In the genomic region with DNA sequence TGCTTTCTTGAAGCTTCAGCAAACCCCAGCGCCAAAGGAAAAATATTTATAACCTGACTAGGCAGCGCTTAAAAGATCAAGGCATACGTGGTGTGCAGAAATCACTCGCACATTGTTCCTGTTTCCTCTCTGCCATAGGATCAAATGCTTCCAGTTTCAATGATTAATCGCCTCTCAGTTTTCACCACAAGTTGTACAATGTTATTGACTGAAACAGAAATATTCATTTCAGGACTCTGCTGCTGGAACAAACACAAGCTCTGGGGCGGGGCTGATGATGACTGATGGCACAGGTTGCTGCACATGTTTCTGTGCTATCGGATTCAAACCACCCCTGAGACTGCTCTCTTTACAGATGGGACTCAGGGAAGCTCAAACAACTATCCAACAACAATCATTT, we compare ENCODE assay signal across 8 cellular contexts.
DNase-seq lines count a peak whose midpoint lies in the region; ATAC-seq and TF ChIP-seq lines count a peak whose summit lies in the region.

No MANE protein-coding gene starts in this region.

- intact Hi-C loops in mucosa of descending colon (cut with DNase I, micrococcal nuclease) = no loop called here

- 4 to 40% methylated on average over 6 to 7 of the region's 7 CpGs for WGBS in gastroesophageal sphincter (ENCODE audit: low coverage in 1 of 2), 2 donors

- peaks cover 22% of the 10 kb centered on the region for H3K4me1 Mint-ChIP-seq in activated CD8-positive, alpha-beta memory T cell treated with anti-CD3 and anti-CD28 coated beads, Interleukin-2, amount 10 ng/mL, durations not matched to agents 7 days and 5 days

- peaks cover 69% of the 10 kb centered on the region for H3K27me3 Mint-ChIP-seq in activated CD8-positive, alpha-beta memory T cell treated with anti-CD3 and anti-CD28 coated beads, Interleukin-2, amount 10 ng/mL, durations not matched to agents 7 days and 5 days

- H3K27ac Mint-ChIP-seq in activated CD8-positive, alpha-beta memory T cell treated with anti-CD3 and anti-CD28 coated beads, Interleukin-2, amount 10 ng/mL, durations not matched to agents 7 days and 5 days = no peak overlapping the region

- no peak overlapping the region for H3K27ac ChIP-seq in gastroesophageal sphincter

- TF ChIP-seq EP300 in gastroesophageal sphincter (IDR thresholded peaks at IDR 0.05) = no peak

- H3K27me3 ChIP-seq in gastroesophageal sphincter = peaks cover 73% of the 10 kb centered on the region

- no peak for TF ChIP-seq POLR2A in gastroesophageal sphincter (IDR thresholded peaks at IDR 0.05)

- CTCF ChIA-PET in activated CD8-positive, alpha-beta memory T cell treated with anti-CD3 and anti-CD28 coated beads, Interleukin-2, amount 10 ng/mL, durations not matched to agents 7 days and 5 days (lab: Charles Lee) = interaction anchor here (1.0 to 1.4 kb wide), 2 partner anchors 25 to 138 kb away, joined by 3 to 4 read pairs; no protein-coding TSS in a partner anchor

- H3K9me3 ChIP-seq in gastroesophageal sphincter (peaks cover 0 to 10% (median 0%) of the 10 kb centered on the region in 3 donors), mucosa of descending colon (no peaks in the 10 kb centered on the region)

- no peak for TF ChIP-seq CTCF in gastroesophageal sphincter (IDR thresholded peaks at IDR 0.05)
- TF ChIP-seq CTCF in mucosa of descending colon (IDR thresholded peaks at IDR 0.05) = no peak

- no peaks in the 10 kb centered on the region for H3K36me3 Mint-ChIP-seq in activated CD8-positive, alpha-beta memory T cell treated with anti-CD3 and anti-CD28 coated beads, Interleukin-2, amount 10 ng/mL, durations not matched to agents 7 days and 5 days

- H3K4me3 Mint-ChIP-seq in activated CD8-positive, alpha-beta memory T cell treated with anti-CD3 and anti-CD28 coated beads, Interleukin-2, amount 10 ng/mL, durations not matched to agents 7 days and 5 days = peak overlapping the region; percentile 11

- no peaks in the 10 kb centered on the region for H3K36me3 ChIP-seq in gastroesophageal sphincter
- H3K36me3 ChIP-seq in mucosa of descending colon (ENCODE audit: low read depth) = no peaks in the 10 kb centered on the region

- ATAC-seq in GM19438 (IDR thresholded peaks at IDR 0.05; ENCODE audit: low read depth, unreplicated experiment) (peak; percentile 93), HG03060 (IDR thresholded peaks at IDR 0.05; ENCODE audit: low read depth, unreplicated experiment) (peak; percentile 82), gastroesophageal sphincter (no peak), mucosa of descending colon (no peak)
- peak; percentile 91 for ATAC-seq in activated CD8-positive, alpha-beta memory T cell treated with anti-CD3 and anti-CD28 coated beads, Interleukin-2, amount 10 ng/mL, durations not matched to agents 7 days and 5 days

- H3K4me3 ChIP-seq in gastroesophageal sphincter (no peak overlapping the region), mucosa of descending colon (no peak overlapping the region)

- H3K9me3 Mint-ChIP-seq in activated CD8-positive, alpha-beta memory T cell treated with anti-CD3 and anti-CD28 coated beads, Interleukin-2, amount 10 ng/mL, durations not matched to agents 7 days and 5 days (ENCODE audit: low read depth) = peaks cover 2% of the 10 kb centered on the region

- peak; percentile 75 for DNase-seq in activated CD8-positive, alpha-beta memory T cell treated with anti-CD3 and anti-CD28 coated beads, Interleukin-2, amount 10 ng/mL, durations not matched to agents 7 days and 5 days
- peak; percentile 90 for DNase-seq in stimulated activated CD4-positive, alpha-beta T cell treated with anti-CD3 and anti-CD28 coated beads, Interleukin-15, amount 100 ng/mL, for 24 hours
- DNase-seq in central memory CD4-positive, alpha-beta T cell = no peak
- DNase-seq in iPS-NIHi7 (ENCODE audit: extremely low spot score) (no peak), mucosa of descending colon (no peak)

- no peaks in the 10 kb centered on the region for H3K4me1 ChIP-seq in gastroesophageal sphincter
- no peaks in the 10 kb centered on the region for H3K4me1 ChIP-seq in mucosa of descending colon (ENCODE audit: low read depth)

Comparison
In these comparisons a context has a peak if more than half of its experiments do, and no peak if none do; other contexts are left out.
1. ATAC-seq: peak in GM19438 (single experiment), HG03060 (single experiment) and activated CD8-positive, alpha-beta memory T cell treated with anti-CD3 and anti-CD28 coated beads, Interleukin-2, amount 10 ng/mL, durations not matched to agents 7 days and 5 days (single experiment); none in gastroesophageal sphincter (single experiment) and mucosa of descending colon (single experiment).
2. DNase-seq: peak in activated CD8-positive, alpha-beta memory T cell treated with anti-CD3 and anti-CD28 coated beads, Interleukin-2, amount 10 ng/mL, durations not matched to agents 7 days and 5 days (single experiment) and stimulated activated CD4-positive, alpha-beta T cell treated with anti-CD3 and anti-CD28 coated beads, Interleukin-15, amount 100 ng/mL, for 24 hours (single experiment); none in central memory CD4-positive, alpha-beta T cell (single experiment), iPS-NIHi7 (single experiment) and mucosa of descending colon (0 of 3).